Comparison of ENCODE assay signal across 3 cellular contexts in genomic region chr19:39843919-39844793, GRCh38.
TF ChIP-seq lines count a peak whose summit lies in the region.

No MANE protein-coding gene starts in this region.

TF ChIP-seq in IMR-90, 13 proteins besides CTCF, POLR2A, EP300 and RAD21:
- peak; percentile 47; the same call in 1 of the 2 replicates for TF ChIP-seq SMC3 (IDR thresholded peaks at IDR 0.05; ENCODE audit: low read depth, low read length)
- no peak for TF ChIP-seq MAFK (IDR thresholded peaks at IDR 0.05; ENCODE audit: low read depth, low read length)
TF ChIP-seq in IMR-90: peak in this region for 1.

TF ChIP-seq in SK-N-SH, 30 proteins besides CTCF, POLR2A, EP300 and RAD21:
- TF ChIP-seq SMC3 (IDR thresholded peaks at IDR 0.05; ENCODE audit: low read depth, low read length) (peak; percentile 34; the same call in 1 of the 2 replicates), POLR2AphosphoS5 (IDR thresholded peaks at IDR 0.05; ENCODE audit: low read depth, low read length) (no peak), MEF2A (IDR thresholded peaks at IDR 0.05; ENCODE audit: borderline replicate concordance, low read depth) (no peak), ELF1 (IDR thresholded peaks at IDR 0.05) (no peak), CHD2 (IDR thresholded peaks at IDR 0.05; ENCODE audit: low read length, partially characterized antibody) (no peak)

TF ChIP-seq in endothelial cell of umbilical vein, 7 proteins besides CTCF, POLR2A, EP300 and RAD21:
- TF ChIP-seq POLR2AphosphoS5 (IDR thresholded peaks at IDR 0.05; ENCODE audit: insufficient read depth, low read depth, low read length) (no peak), MAX (IDR thresholded peaks at IDR 0.05; ENCODE audit: insufficient read depth, insufficient read length) (no peak), GATA2 (IDR thresholded peaks at IDR 0.05; ENCODE audit: insufficient read depth, insufficient read length, low read depth, low read length) (no peak), FOS (IDR thresholded peaks at IDR 0.05; ENCODE audit: borderline replicate concordance, insufficient read depth, low read length) (no peak), MYC (IDR thresholded peaks at IDR 0.05; ENCODE audit: low read depth, low read length) (no peak), JUN (IDR thresholded peaks at IDR 0.05; ENCODE audit: borderline replicate concordance, insufficient read depth, insufficient read length, low read depth) (no peak)
